In genomic region chr17:4939804-4940624, GRCh38 we compare ENCODE assay signal across 8 cellular contexts. TPM values are rescaled to one million over a fixed set of nuclear protein-coding genes. Genes with fewer than 3 reads are reported as not detected.
A peak's percentile ranks its signal among the peaks of the same experiment; 100 is the strongest.
DNase-seq lines count a peak whose midpoint lies in the region; ATAC-seq, FAIRE-seq and TF ChIP-seq lines count a peak whose summit lies in the region.

TSS of gene RNF167 (plus strand) at chr17:4940268. CDS start at chr17:4940910, 642 bp downstream.
TSS of gene SLC25A11 (minus strand) at chr17:4940046. CDS start at chr17:4939910, 136 bp downstream.

- H3K27me3 Mint-ChIP-seq in chondrocyte (ENCODE audit: low read depth), result no peaks in the 10 kb centered on the region

- peaks cover 52% of the 10 kb centered on the region for H3K79me2 ChIP-seq in keratinocyte (ENCODE audit: control insufficient read depth, insufficient read depth, low read length)

- no peaks in the 10 kb centered on the region for H3K9me3 ChIP-seq in keratinocyte (ENCODE audit: control insufficient read depth, low read depth, low read length)

- H3K27ac ChIP-seq in keratinocyte (ENCODE audit: control insufficient read depth, insufficient read depth, low read length), result peak within 1 kb of the TSS; percentile 98

- H3K9me1 ChIP-seq in keratinocyte (ENCODE audit: control insufficient read depth, extremely low read depth, insufficient read depth, low read length), result no peaks in the 10 kb centered on the region

- no peaks in the 10 kb centered on the region for H3K27me3 ChIP-seq in keratinocyte (ENCODE audit: control insufficient read depth, extremely low read depth, insufficient read depth, low read length)

- peak; percentile 96 for FAIRE-seq in keratinocyte (lab: Jason Lieb, UNC)

- H3K4me2 ChIP-seq in keratinocyte (ENCODE audit: control insufficient read depth, extremely low read depth, insufficient read depth, low read depth, low read length), result peak within 1 kb of the TSS; percentile 100

- H3K4me1 ChIP-seq in keratinocyte (ENCODE audit: control insufficient read depth, extremely low read depth, insufficient read depth, low read length), result peaks cover 32% of the 10 kb centered on the region

- H3K4me3 Mint-ChIP-seq in chondrocyte (ENCODE audit: unreplicated experiment), result peak within 1 kb of the TSS; percentile 88

- peak within 1 kb of the TSS; percentile 97 for H3K9ac ChIP-seq in keratinocyte (ENCODE audit: control insufficient read depth, extremely low read depth, insufficient read depth, low read length)

- TF ChIP-seq CTCF in chondrocyte (IDR thresholded peaks at IDR 0.05) (peak; percentile 6), keratinocyte (optimal IDR thresholded peaks at IDR 0.05 in 1 of 3, IDR thresholded peaks at IDR 0.05 in 1 of 3, conservative IDR thresholded peaks at IDR 0.05 in 1 of 3; ENCODE audit: extremely low read depth in 1 of 3, insufficient read depth in 2 of 3, low read length in 3 of 3) (no peak)

- H3K9me3 Mint-ChIP-seq in chondrocyte (ENCODE audit: low read depth), result no peaks in the 10 kb centered on the region

- peaks cover 4% of the 10 kb centered on the region for H4K20me1 ChIP-seq in keratinocyte (ENCODE audit: control insufficient read depth, extremely low read depth, insufficient read depth, low read length)

- DNase-seq in AML-193 (lab: John Stamatoyannopoulos, UW), result peak; percentile 94
- DNase-seq in NCI-H510A treated with DMSO at 0.1 percent for 48 hours (lab: John Stamatoyannopoulos, UW), result peak; percentile 97
- DNase-seq in activated CD4-positive, alpha-beta T cell treated with anti-CD3 and anti-CD28 coated beads for 24 hours (ENCODE audit: low read depth in 2 of 2), result peak; percentile 87 to 93
- peak; percentile 98 for DNase-seq in chondrocyte (ENCODE audit: low spot score)
- DNase-seq in keratinocyte (ENCODE audit: low read depth, low spot score), result peak; percentile 99
- DNase-seq in stimulated activated CD4-positive, alpha-beta T cell treated with anti-CD3 and anti-CD28 coated beads, Interleukin-15, amount 100 ng/mL, for 1 hour (ENCODE audit: low read depth in 1 of 2, low spot score in 1 of 2), result peak; percentile 92 to 93

- peak; percentile 91 for TF ChIP-seq POLR2A in GM19193 (IDR thresholded peaks at IDR 0.05; ENCODE audit: extremely low read depth, insufficient read depth, insufficient read length)

- ATAC-seq in HG03439 (IDR thresholded peaks at IDR 0.05; ENCODE audit: unreplicated experiment), result peak; percentile 74

- H2AFZ ChIP-seq in keratinocyte (ENCODE audit: control insufficient read depth, low read length), result peak within 1 kb of the TSS; percentile 94

- H3K4me1 Mint-ChIP-seq in chondrocyte (ENCODE audit: low read depth), result peaks cover 52% of the 10 kb centered on the region

- peak within 1 kb of the TSS; percentile 98 for H3K27ac Mint-ChIP-seq in chondrocyte (ENCODE audit: unreplicated experiment)

- H3K4me3 ChIP-seq in keratinocyte (ENCODE audit: control insufficient read depth in 2 of 3, extremely low read depth in 1 of 3, insufficient read depth in 2 of 3, low read depth in 1 of 3, low read length in 3 of 3), result peak within 1 kb of the TSS; percentile 91 to 93 (median 91)

- H3K36me3 Mint-ChIP-seq in chondrocyte (ENCODE audit: low read depth), result peaks cover 6% of the 10 kb centered on the region

- peaks cover 25 to 27% of the 10 kb centered on the region in 2 experiments for H3K36me3 ChIP-seq in keratinocyte (ENCODE audit: control insufficient read depth in 2 of 2, extremely low read depth in 1 of 2, insufficient read depth in 2 of 2, low read length in 2 of 2)

- dilution Hi-C loops in keratinocyte (cut with MboI; ENCODE audit: extremely low pct_ligation_motif_present, low sequenced_read_pairs), result loop anchor here (10.0 kb wide), 1 partner anchor 65 kb away; no protein-coding TSS in a partner anchor

RNA-seq across cellular contexts. Expression of gene RNF167, which starts in this region (rescaled TPM):
- 69.7 to 95.8 TPM (median 74.5 TPM) in 3 replicates for total RNA-seq in chondrocyte
- polyA plus RNA-seq in keratinocyte, result 101 to 129 TPM (median 118 TPM) in 3 replicates
- 76.5 TPM for polyA plus RNA-seq in keratinocyte (2011; ENCODE audit: low read depth)
- 180 and 200 TPM in 2 replicates for polyA plus RNA-seq in keratinocyte (2011; cell fraction: cytosol; rRNA removed)
- polyA plus RNA-seq in keratinocyte (2011; cell fraction: nucleus; rRNA removed), result 197 and 208 TPM in 2 replicates
- 124 and 136 TPM in 2 replicates for polyA plus RNA-seq in keratinocyte (2012; ENCODE audit: low replicate concordance)
- 97.9 to 161 TPM (median 108 TPM) in 3 replicates for polyA minus RNA-seq in keratinocyte
- polyA minus RNA-seq in keratinocyte (2011; cell fraction: cytosol; rRNA and poly(A)+ RNA removed), result 177 TPM
- 45.4 and 50.7 TPM in 2 replicates for polyA minus RNA-seq in keratinocyte (2011; cell fraction: nucleus; rRNA and poly(A)+ RNA removed)

RNA-seq across cellular contexts. Expression of gene SLC25A11, which starts in this region (rescaled TPM):
- 44.0 to 62.4 TPM (median 46.6 TPM) in 3 replicates for total RNA-seq in chondrocyte
- 28.3 to 43.6 TPM (median 33.8 TPM) in 3 replicates for polyA plus RNA-seq in keratinocyte
- 30.2 TPM for polyA plus RNA-seq in keratinocyte (2011; ENCODE audit: low read depth)
- 24.2 and 34.0 TPM in 2 replicates for polyA plus RNA-seq in keratinocyte (2011; cell fraction: cytosol; rRNA removed)
- polyA plus RNA-seq in keratinocyte (2011; cell fraction: nucleus; rRNA removed), result 20.7 and 24.5 TPM in 2 replicates
- polyA plus RNA-seq in keratinocyte (2012; ENCODE audit: low replicate concordance), result 26.3 and 42.6 TPM in 2 replicates
- polyA minus RNA-seq in keratinocyte, result 30.9 to 80.3 TPM (median 31.3 TPM) in 3 replicates
- polyA minus RNA-seq in keratinocyte (2011; cell fraction: cytosol; rRNA and poly(A)+ RNA removed), result 34.0 TPM
- 12.2 and 12.6 TPM in 2 replicates for polyA minus RNA-seq in keratinocyte (2011; cell fraction: nucleus; rRNA and poly(A)+ RNA removed)

Comparison
In these comparisons a context has a peak if more than half of its experiments do, and no peak if none do; other contexts are left out.
1. Peak in every context shown above with its lines: DNase-seq, ATAC-seq, H3K4me3 ChIP-seq and H3K27ac ChIP-seq.